ENCODE assay signal across 8 cellular contexts in the genomic region with DNA sequence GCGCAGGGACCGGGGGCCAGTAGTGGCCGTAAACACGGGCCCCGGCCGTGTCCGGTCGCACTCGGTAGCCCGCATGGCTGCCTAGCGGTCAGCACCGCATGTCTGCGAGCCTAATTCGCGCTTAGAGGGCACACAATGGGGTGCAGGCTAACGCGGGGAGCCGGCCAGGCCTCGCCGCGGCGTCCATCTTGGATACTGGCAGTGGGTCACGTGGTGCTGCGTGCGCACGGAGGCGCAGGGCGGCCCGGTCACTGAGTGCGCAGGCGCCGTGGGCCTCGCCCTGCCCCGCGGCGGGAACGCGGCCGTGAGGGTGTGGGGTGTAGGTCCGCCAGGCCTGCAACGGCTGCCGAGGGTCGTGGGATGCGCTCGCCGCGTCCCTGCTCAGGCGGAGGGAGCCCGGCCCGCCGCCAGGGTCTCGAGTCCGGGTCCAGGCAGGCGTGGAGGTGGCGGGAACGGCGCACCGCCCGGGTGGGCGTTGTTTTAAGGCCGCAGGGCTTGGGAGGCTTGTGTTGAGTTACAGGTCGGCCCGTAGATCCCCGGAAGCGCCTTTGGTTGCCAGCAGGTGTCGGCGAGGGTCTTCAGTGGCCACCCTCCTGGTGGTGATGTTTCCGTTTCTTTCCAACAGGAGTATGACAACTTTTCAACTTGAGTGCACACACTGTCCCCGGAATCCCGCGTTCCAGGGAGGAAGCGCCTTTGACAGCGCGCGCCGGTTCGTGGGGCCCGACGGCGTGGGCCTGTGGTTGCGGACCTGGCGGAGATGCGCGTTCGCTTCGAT. TPM values are rescaled to one million over a fixed set of nuclear protein-coding genes. Genes with fewer than 3 reads are reported as not detected.
DNase-seq lines count a peak whose midpoint lies in the region; ATAC-seq and TF ChIP-seq lines count a peak whose summit lies in the region.

No MANE protein-coding gene starts in this region.

- no peaks in the 10 kb centered on the region for H3K23me2 ChIP-seq in H9 (ENCODE audit: insufficient read length, low read depth, low read length, poor library complexity, severe bottlenecking)

- H3K4me3 ChIP-seq in Loucy (ENCODE audit: low read length, poor library complexity, severe bottlenecking) (peak overlapping the region; percentile 77), neuron (ENCODE audit: low read length) (peak overlapping the region; percentile 87), stomach smooth muscle (ENCODE audit: low read length in 2 of 2) (peak overlapping the region; percentile 69 to 98)

- POLR2A ChIA-PET in RWPE1 (lab: Yijun Ruan, JAX; ENCODE audit: low non-redundant PET) = no interaction called here

- no peak overlapping the region for H2BK12ac ChIP-seq in H9 (ENCODE audit: insufficient read length, low read depth, low read length)

- no peaks in the 10 kb centered on the region for H3K27me3 ChIP-seq in H9 (ENCODE audit: insufficient read depth, low read length)
- H3K27me3 ChIP-seq in Loucy (ENCODE audit: insufficient read depth, low read length, poor library complexity, severe bottlenecking) = no peaks in the 10 kb centered on the region
- no peaks in the 10 kb centered on the region for H3K27me3 ChIP-seq in foreskin keratinocyte
- H3K27me3 ChIP-seq in neuron (ENCODE audit: insufficient read depth, low read length) = no peaks in the 10 kb centered on the region
- no peaks in the 10 kb centered on the region for H3K27me3 ChIP-seq in stomach smooth muscle (ENCODE audit: control insufficient read depth in 1 of 2, insufficient read depth in 2 of 2, low read length in 2 of 2)

- H3K9me2 ChIP-seq in Loucy (replicated peaks; ENCODE audit: low read depth, low read length) = no peaks in the 10 kb centered on the region

- no CpG with 5 or more reads among the region's 86 CpGs for WGBS in H9 (ENCODE audit: extremely low coverage, insufficient read length, low lambda C conversion rate)

- peak overlapping the region; percentile 98 for H3K14ac ChIP-seq in H9 (ENCODE audit: insufficient read depth, low read length)

- H3K4me1 Mint-ChIP-seq in H9 = peaks cover 30 to 35% of the 10 kb centered on the region in 2 experiments

- H3T11ph ChIP-seq in H9 (ENCODE audit: low read length) = no peak overlapping the region

- CTCF ChIA-PET in RWPE1 (lab: Yijun Ruan, JAX) = no interaction called here

- no peak overlapping the region for H4K8ac ChIP-seq in H9 (replicated peaks; ENCODE audit: insufficient read length, low read depth, low read length)

- no peak overlapping the region for H2BK5ac ChIP-seq in H9 (ENCODE audit: insufficient read length, low read length)

- H3K4me1 ChIP-seq in H9 (ENCODE audit: insufficient read depth, low read length) (no peaks in the 10 kb centered on the region), Loucy (ENCODE audit: insufficient read depth, low read length, poor library complexity, severe bottlenecking) (peaks cover 27% of the 10 kb centered on the region), foreskin keratinocyte (peaks cover 5% of the 10 kb centered on the region), neuron (ENCODE audit: insufficient read depth, low read length) (peaks cover 26% of the 10 kb centered on the region), stomach smooth muscle (ENCODE audit: control insufficient read depth, insufficient read depth, low read length) (peaks cover 38% of the 10 kb centered on the region)

- H3K9me3 ChIP-seq in H9 (ENCODE audit: control insufficient read depth, low read depth, low read length) (no peaks in the 10 kb centered on the region), Loucy (ENCODE audit: insufficient read depth, low read depth, low read length) (no peaks in the 10 kb centered on the region), neuron (ENCODE audit: low read length) (no peaks in the 10 kb centered on the region), stomach smooth muscle (ENCODE audit: control insufficient read depth in 2 of 2, low read length in 2 of 2) (no peaks in the 10 kb centered on the region)

- H3K36me3 ChIP-seq in Loucy (ENCODE audit: insufficient read depth, low read length) (no peaks in the 10 kb centered on the region), neuron (ENCODE audit: insufficient read depth, low read length) (no peaks in the 10 kb centered on the region), stomach smooth muscle (ENCODE audit: control insufficient read depth in 2 of 2, insufficient read depth in 2 of 2, low read length in 2 of 2) (no peaks in the 10 kb centered on the region)

- no peak overlapping the region for H3K23ac ChIP-seq in H9 (ENCODE audit: insufficient read length, low read depth, low read length)

- H3K36me3 Mint-ChIP-seq in H9 (ENCODE audit: insufficient read depth in 1 of 3, low read depth in 3 of 3) = no peaks in the 10 kb centered on the region; a peak in 1 of 7 replicates

- no peak overlapping the region for H4K91ac ChIP-seq in H9 (ENCODE audit: insufficient read length, low read depth, low read length)

- H4K5ac ChIP-seq in H9 (ENCODE audit: insufficient read length, low read depth, low read length) = peak overlapping the region; percentile 12

- ATAC-seq in foreskin keratinocyte = peak; percentile 63

- peak overlapping the region; percentile 53 for H3K4me2 ChIP-seq in H9 (ENCODE audit: insufficient read depth, insufficient read length, low read length)
- H3K4me2 ChIP-seq in Loucy (ENCODE audit: low read depth, low read length, poor library complexity, severe bottlenecking) = peak overlapping the region; percentile 92

- H3K18ac ChIP-seq in H9 (ENCODE audit: insufficient read length, low read depth, low read length) = peak overlapping the region; percentile 98

- H3K9ac ChIP-seq in H9 (ENCODE audit: extremely low read depth, insufficient read length, low read length) (peak overlapping the region; percentile 92), Loucy (ENCODE audit: low read depth, low read length, poor library complexity, severe bottlenecking) (peak overlapping the region; percentile 88), stomach smooth muscle (ENCODE audit: low read length in 2 of 2) (peak overlapping the region; percentile 76 to 100)

- TF ChIP-seq CTCF in H9 (conservative IDR thresholded peaks at IDR 0.05) (peak; percentile 51), Loucy (conservative IDR thresholded peaks at IDR 0.05; ENCODE audit: low read length) (no peak; the same call in 1 of the 2 replicates), RWPE1 (conservative IDR thresholded peaks at IDR 0.05; ENCODE audit: low read depth) (no peak), foreskin keratinocyte (conservative IDR thresholded peaks at IDR 0.05) (peak; percentile 19)

- no peak overlapping the region for H2BK120ac ChIP-seq in H9 (ENCODE audit: low read depth, low read length, poor library complexity, severe bottlenecking)

- H3K79me1 ChIP-seq in H9 (ENCODE audit: insufficient read depth, low read depth, low read length, poor library complexity, severe bottlenecking) = no peaks in the 10 kb centered on the region

- no peak overlapping the region for H2AK5ac ChIP-seq in H9 (ENCODE audit: insufficient read length, low read length)

- H3K79me2 ChIP-seq in H9 (ENCODE audit: insufficient read depth, low read length) = peaks cover 13% of the 10 kb centered on the region; the same call in 1 of the 2 replicates
- H3K79me2 ChIP-seq in Loucy (ENCODE audit: insufficient read depth, low read length) = peaks cover 43% of the 10 kb centered on the region

- H4K20me1 ChIP-seq in H9 (ENCODE audit: control insufficient read depth, insufficient read depth, insufficient read length) = no peaks in the 10 kb centered on the region
- H4K20me1 ChIP-seq in Loucy (ENCODE audit: insufficient read depth, low read length, poor library complexity, severe bottlenecking) = peaks cover 28% of the 10 kb centered on the region

- H3F3A ChIP-seq in Loucy (ENCODE audit: low read depth) = no peaks in the 10 kb centered on the region

- H2BK15ac ChIP-seq in H9 (ENCODE audit: low read depth, low read length) = no peak overlapping the region

- H2AFZ ChIP-seq in H9 (ENCODE audit: low read length) = no peak overlapping the region
- peak overlapping the region; percentile 83 for H2AFZ ChIP-seq in Loucy (ENCODE audit: low read length)
- H2AFZ ChIP-seq in neuron (ENCODE audit: low read depth, low read length) = peak overlapping the region; percentile 78

- H3K27ac ChIP-seq in H9 (ENCODE audit: insufficient read length, low read depth, low read length) (no peak overlapping the region), RWPE1 (peak overlapping the region; percentile 92), foreskin keratinocyte (peak overlapping the region; percentile 99), stomach smooth muscle (ENCODE audit: low read length) (peak overlapping the region; percentile 99)

- peak overlapping the region; percentile 94 to 99 (median 98) for H3K27ac Mint-ChIP-seq in H9

- H3K4ac ChIP-seq in H9 (ENCODE audit: low read depth, low read length) = no peak overlapping the region

- H3K4me3 Mint-ChIP-seq in H9 = peak overlapping the region; percentile 81 to 86

- H2BK20ac ChIP-seq in H9 (ENCODE audit: low read depth, low read length, poor library complexity, severe bottlenecking) = no peak overlapping the region

- H3K56ac ChIP-seq in H9 (ENCODE audit: insufficient read length, low read depth, low read length) = no peak overlapping the region

- DNase-seq in GM03348 (ENCODE audit: low spot score) (peak; percentile 100), H9 (peak; percentile 93), RWPE1 (ENCODE audit: low spot score) (peak; percentile 97), activated gamma-delta T cell treated with Interleukin-2 at 50 U/mL for 16 hours (peak; percentile 90), foreskin keratinocyte (peak; percentile 84 to 92)

- H3K9me3 Mint-ChIP-seq in H9 = no peaks in the 10 kb centered on the region

- H3K27me3 Mint-ChIP-seq in H9 (ENCODE audit: low read depth) = peaks cover 2% of the 10 kb centered on the region; the same call in 1 of the 2 replicates

RNA-seq across cellular contexts. Expression of gene HDAC4, which starts 0.8 kb away (rescaled TPM):
- total RNA-seq in H9 (2021) (27.5 and 32.0 TPM in 2 replicates), foreskin keratinocyte (6.9 and 7.5 TPM in 2 replicates)
- 1.0 TPM in 2 replicates for polyA plus RNA-seq in foreskin keratinocyte

Comparison
In these comparisons a context has a peak if more than half of its experiments do, and no peak if none do; other contexts are left out.
1. CTCF ChIP-seq: peak in H9 (single experiment) and foreskin keratinocyte (single experiment); none in Loucy (single experiment) and RWPE1 (single experiment).
2. Peak in every context shown above with its lines, with median percentiles within 50 percentile points of each other: DNase-seq, H3K9ac ChIP-seq and H3K4me3 ChIP-seq.